ENCODE assay signal across 1 cellular context in the genomic region with DNA sequence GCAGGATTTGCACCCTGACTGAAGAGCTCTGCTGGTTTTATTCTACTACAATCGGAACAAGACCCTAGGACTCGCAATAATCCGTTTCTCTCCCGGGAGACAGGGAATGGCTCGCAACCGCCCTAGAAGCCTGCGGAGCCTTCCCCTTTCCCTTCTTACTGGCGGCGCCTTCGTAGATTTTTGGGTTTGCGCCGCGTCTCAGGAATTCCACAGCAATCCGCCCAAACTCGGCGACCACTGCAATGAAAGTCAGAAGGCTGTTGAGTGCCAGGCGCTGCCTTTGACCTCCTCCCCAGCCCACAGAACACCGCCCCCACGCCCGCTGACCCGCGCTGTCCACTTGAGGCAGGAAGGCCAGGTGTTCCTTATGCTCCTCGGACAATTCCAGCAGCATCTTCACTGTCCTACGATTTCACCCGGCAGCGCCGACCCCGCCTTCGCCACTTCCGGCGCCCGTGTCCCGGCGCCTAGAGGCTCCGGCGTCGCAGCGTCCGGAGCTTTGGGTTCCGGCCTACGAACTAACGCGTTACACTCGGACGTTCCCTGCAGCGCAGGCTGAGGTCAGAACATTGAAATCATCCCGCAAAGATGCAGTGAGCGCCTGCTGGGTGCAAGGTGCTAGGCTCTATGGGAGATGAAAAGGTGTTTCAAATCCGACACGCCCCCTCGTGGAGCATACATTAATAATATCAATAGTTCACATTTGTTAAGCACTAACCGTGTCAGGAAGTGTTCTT.
TF ChIP-seq lines count a peak whose summit lies in the region.

TSS of gene COMMD2 (minus strand) at position 439 of the 737 bp plus-strand sequence. CDS start at position 394, 45 bp downstream.

TF ChIP-seq in K562, 482 proteins besides CTCF, POLR2A, EP300 and RAD21 (continued from another document and continues in another):
- TF ChIP-seq BRCA1 (IDR thresholded peaks at IDR 0.05) (no peak), BRCA1 (CRISPR knock-in tag; IDR thresholded peaks at IDR 0.05) (no peak), PCBP1 (IDR thresholded peaks at IDR 0.05; ENCODE audit: low read depth, low read length, poor library complexity, severe bottlenecking) (no peak), ZNF79 (CRISPR knock-in tag; IDR thresholded peaks at IDR 0.05; ENCODE audit: low read depth) (no peak), POLR2G (IDR thresholded peaks at IDR 0.05; ENCODE audit: low read depth, low read length) (peak; percentile 87), CBX3 (IDR thresholded peaks at IDR 0.05; ENCODE audit: borderline replicate concordance in 1 of 2, low read length in 2 of 2) (peak; percentile 46 to 93), AFF4 (CRISPR knock-in tag; IDR thresholded peaks at IDR 0.05) (no peak), CBFB (CRISPR knock-in tag; IDR thresholded peaks at IDR 0.05) (0 out of 2 replicates have a peak, but pooled peaks have one; percentile 87), ZNF184 (CRISPR knock-in tag; IDR thresholded peaks at IDR 0.05) (no peak), KHSRP (IDR thresholded peaks at IDR 0.05) (no peak), CC2D1A (IDR thresholded peaks at IDR 0.05) (no peak; the same call in 1 of the 2 replicates), RBBP5 (IDR thresholded peaks at IDR 0.05; ENCODE audit: borderline replicate concordance, insufficient read depth, low read length, poor library complexity, severe bottlenecking) (peak; percentile 95), ETV5 (CRISPR knock-in tag; IDR thresholded peaks at IDR 0.05; ENCODE audit: low read depth) (peak; percentile 79), HDAC1 (IDR thresholded peaks at IDR 0.05) (peak in 1 of 2 experiments; percentile 80; a peak in 2 of 4 replicates), ZBTB5 (IDR thresholded peaks at IDR 0.05) (no peak), SPI1 (IDR thresholded peaks at IDR 0.05; ENCODE audit: borderline replicate concordance, low read depth, low read length) (no peak), ILF3 (IDR thresholded peaks at IDR 0.05; ENCODE audit: borderline replicate concordance) (no peak), ELF1 (tag; IDR thresholded peaks at IDR 0.05) (peak; percentile 49; the same call in 1 of the 2 replicates), HDAC6 (IDR thresholded peaks at IDR 0.05; ENCODE audit: low read depth, low read length) (no peak), PRDM10 (IDR thresholded peaks at IDR 0.05; ENCODE audit: partially characterized antibody) (peak; percentile 60), TAF7 (tag; IDR thresholded peaks at IDR 0.05) (peak; percentile 68; the same call in 1 of the 2 replicates), POLR3A (IDR thresholded peaks at IDR 0.05; ENCODE audit: borderline replicate concordance, extremely low read depth, insufficient read depth, insufficient read length) (no peak), ARID2 (IDR thresholded peaks at IDR 0.05) (no peak), HMG20B (CRISPR knock-in tag; IDR thresholded peaks at IDR 0.05) (no peak), DPF2 (IDR thresholded peaks at IDR 0.05) (no peak), ASH1L (IDR thresholded peaks at IDR 0.05; ENCODE audit: borderline replicate concordance, low read depth, partially characterized antibody) (no peak), MBD2 (IDR thresholded peaks at IDR 0.05; ENCODE audit: borderline replicate concordance, low read depth) (peak; percentile 61; the same call in 1 of the 2 replicates), ZNF253 (CRISPR knock-in tag; conservative IDR thresholded peaks at IDR 0.05) (no peak), BRF1 (IDR thresholded peaks at IDR 0.05; ENCODE audit: borderline replicate concordance, extremely low read depth, insufficient read length) (no peak), ZNF707 (CRISPR knock-in tag; conservative IDR thresholded peaks at IDR 0.05) (no peak), NEUROD1 (IDR thresholded peaks at IDR 0.05; ENCODE audit: borderline replicate concordance, low read depth, low read length, partially characterized antibody) (peak; percentile 65), CREB3 (tag; conservative IDR thresholded peaks at IDR 0.05; ENCODE audit: low read depth) (no peak), ZBTB17 (CRISPR knock-in tag; IDR thresholded peaks at IDR 0.05) (no peak), ZBTB11 (CRISPR knock-in tag; IDR thresholded peaks at IDR 0.05) (peak; percentile 96 to 99 (median 99)), DDX20 (tag; IDR thresholded peaks at IDR 0.05; ENCODE audit: low read depth) (no peak), ZNF57 (CRISPR knock-in tag; IDR thresholded peaks at IDR 0.05) (no peak), PML (IDR thresholded peaks at IDR 0.05; ENCODE audit: low read length) (peak; percentile 83; the same call in 1 of the 2 replicates)
- TF ChIP-seq, protein P1, sequence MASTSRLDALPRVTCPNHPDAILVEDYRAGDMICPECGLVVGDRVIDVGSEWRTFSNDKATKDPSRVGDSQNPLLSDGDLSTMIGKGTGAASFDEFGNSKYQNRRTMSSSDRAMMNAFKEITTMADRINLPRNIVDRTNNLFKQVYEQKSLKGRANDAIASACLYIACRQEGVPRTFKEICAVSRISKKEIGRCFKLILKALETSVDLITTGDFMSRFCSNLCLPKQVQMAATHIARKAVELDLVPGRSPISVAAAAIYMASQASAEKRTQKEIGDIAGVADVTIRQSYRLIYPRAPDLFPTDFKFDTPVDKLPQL (IDR thresholded peaks at IDR 0.05; ENCODE audit: extremely low read depth, insufficient read length), result no peak
- TF ChIP-seq, protein P2, sequence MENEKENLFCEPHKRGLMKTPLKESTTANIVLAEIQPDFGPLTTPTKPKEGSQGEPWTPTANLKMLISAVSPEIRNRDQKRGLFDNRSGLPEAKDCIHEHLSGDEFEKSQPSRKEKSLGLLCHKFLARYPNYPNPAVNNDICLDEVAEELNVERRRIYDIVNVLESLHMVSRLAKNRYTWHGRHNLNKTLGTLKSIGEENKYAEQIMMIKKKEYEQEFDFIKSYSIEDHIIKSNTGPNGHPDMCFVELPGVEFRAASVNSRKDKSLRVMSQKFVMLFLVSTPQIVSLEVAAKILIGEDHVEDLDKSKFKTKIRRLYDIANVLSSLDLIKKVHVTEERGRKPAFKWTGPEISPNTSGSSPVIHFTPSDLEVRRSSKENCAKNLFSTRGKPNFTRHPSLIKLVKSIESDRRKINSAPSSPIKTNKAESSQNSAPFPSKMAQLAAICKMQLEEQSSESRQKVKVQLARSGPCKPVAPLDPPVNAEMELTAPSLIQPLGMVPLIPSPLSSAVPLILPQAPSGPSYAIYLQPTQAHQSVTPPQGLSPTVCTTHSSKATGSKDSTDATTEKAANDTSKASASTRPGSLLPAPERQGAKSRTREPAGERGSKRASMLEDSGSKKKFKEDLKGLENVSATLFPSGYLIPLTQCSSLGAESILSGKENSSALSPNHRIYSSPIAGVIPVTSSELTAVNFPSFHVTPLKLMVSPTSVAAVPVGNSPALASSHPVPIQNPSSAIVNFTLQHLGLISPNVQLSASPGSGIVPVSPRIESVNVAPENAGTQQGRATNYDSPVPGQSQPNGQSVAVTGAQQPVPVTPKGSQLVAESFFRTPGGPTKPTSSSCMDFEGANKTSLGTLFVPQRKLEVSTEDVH (IDR thresholded peaks at IDR 0.05; ENCODE audit: low read depth, partially characterized antibody), result peak; percentile 85
- TF ChIP-seq, protein P3, sequence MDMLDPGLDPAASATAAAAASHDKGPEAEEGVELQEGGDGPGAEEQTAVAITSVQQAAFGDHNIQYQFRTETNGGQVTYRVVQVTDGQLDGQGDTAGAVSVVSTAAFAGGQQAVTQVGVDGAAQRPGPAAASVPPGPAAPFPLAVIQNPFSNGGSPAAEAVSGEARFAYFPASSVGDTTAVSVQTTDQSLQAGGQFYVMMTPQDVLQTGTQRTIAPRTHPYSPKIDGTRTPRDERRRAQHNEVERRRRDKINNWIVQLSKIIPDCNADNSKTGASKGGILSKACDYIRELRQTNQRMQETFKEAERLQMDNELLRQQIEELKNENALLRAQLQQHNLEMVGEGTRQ (CRISPR knock-in tag; IDR thresholded peaks at IDR 0.05), result no peak
